Comparison of ENCODE assay signal across 1 cellular context in genomic region chr20:53712212-53712977, GRCh38.
TF ChIP-seq lines count a peak whose summit lies in the region.

No MANE protein-coding gene starts in this region.

TF ChIP-seq in HepG2, 621 proteins besides CTCF, POLR2A, EP300 and RAD21 (continued from another document and continues in another):
- no peak for TF ChIP-seq ARID4A (CRISPR knock-in tag; IDR thresholded peaks at IDR 0.05; ENCODE audit: borderline replicate concordance)
- TF ChIP-seq CEBPG (CRISPR knock-in tag; IDR thresholded peaks at IDR 0.05): peak; percentile 80
- no peak for TF ChIP-seq ZNF768 (CRISPR knock-in tag; IDR thresholded peaks at IDR 0.05)
- TF ChIP-seq ZNF580 (CRISPR knock-in tag; IDR thresholded peaks at IDR 0.05; ENCODE audit: borderline replicate concordance, low read depth): no peak
- TF ChIP-seq ATF6 (CRISPR knock-in tag; conservative IDR thresholded peaks at IDR 0.05): no peak
- TF ChIP-seq CREB1 (IDR thresholded peaks at IDR 0.05): peak; percentile 12; the same call in 1 of the 2 replicates
- peak; percentile 57; the same call in 1 of the 2 replicates for TF ChIP-seq CREB1 (CRISPR knock-in tag; IDR thresholded peaks at IDR 0.05)
- no peak for TF ChIP-seq GABPA (IDR thresholded peaks at IDR 0.05; ENCODE audit: low read depth, low read length)
- no peak for TF ChIP-seq GABPA (CRISPR knock-in tag; IDR thresholded peaks at IDR 0.05; ENCODE audit: low read depth)
- no peak for TF ChIP-seq NBN (conservative IDR thresholded peaks at IDR 0.05)
- peak; percentile 9 for TF ChIP-seq HNRNPK (IDR thresholded peaks at IDR 0.05; ENCODE audit: low read depth, low read length, poor library complexity, severe bottlenecking)
- no peak for TF ChIP-seq ZNF709 (CRISPR knock-in tag; IDR thresholded peaks at IDR 0.05)
- peak; percentile 89 for TF ChIP-seq CEBPB (IDR thresholded peaks at IDR 0.05; ENCODE audit: borderline replicate concordance, low read depth, low read length)
- TF ChIP-seq ZNF710 (CRISPR knock-in tag; IDR thresholded peaks at IDR 0.05; ENCODE audit: borderline replicate concordance): 0 out of 2 replicates have a peak, but pooled peaks have one; percentile 4
- TF ChIP-seq FLYWCH1 (CRISPR knock-in tag; IDR thresholded peaks at IDR 0.05): 0 out of 2 replicates have a peak, but pooled peaks have one; percentile 77
- no peak for TF ChIP-seq CC2D1A (CRISPR knock-in tag; IDR thresholded peaks at IDR 0.05)
- no peak for TF ChIP-seq ZNF891 (CRISPR knock-in tag; IDR thresholded peaks at IDR 0.05)
- TF ChIP-seq GLI4 (CRISPR knock-in tag; IDR thresholded peaks at IDR 0.05; ENCODE audit: borderline replicate concordance): no peak
- peak; percentile 57; the same call in 1 of the 2 replicates for TF ChIP-seq TARDBP (CRISPR knock-in tag; IDR thresholded peaks at IDR 0.05)
- 0 out of 2 replicates have a peak, but pooled peaks have one; percentile 3 for TF ChIP-seq SMC3 (IDR thresholded peaks at IDR 0.05; ENCODE audit: low read length)
- TF ChIP-seq ZNF121 (CRISPR knock-in tag; IDR thresholded peaks at IDR 0.05): no peak
- no peak for TF ChIP-seq ZNF781 (CRISPR knock-in tag; IDR thresholded peaks at IDR 0.05; ENCODE audit: borderline replicate concordance, not compliant biosample characterization)
- no peak for TF ChIP-seq ZNF737 (CRISPR knock-in tag; IDR thresholded peaks at IDR 0.05; ENCODE audit: borderline replicate concordance)
- peak; percentile 27; the same call in 1 of the 2 replicates for TF ChIP-seq ZNF646 (CRISPR knock-in tag; IDR thresholded peaks at IDR 0.05)
- TF ChIP-seq CSRNP2 (CRISPR knock-in tag; conservative IDR thresholded peaks at IDR 0.05; ENCODE audit: low read depth): no peak
- TF ChIP-seq ZBTB4 (CRISPR knock-in tag; IDR thresholded peaks at IDR 0.05; ENCODE audit: borderline replicate concordance): no peak
- no peak for TF ChIP-seq GLMP (CRISPR knock-in tag; IDR thresholded peaks at IDR 0.05; ENCODE audit: borderline replicate concordance)
- TF ChIP-seq CHCHD3 (CRISPR knock-in tag; IDR thresholded peaks at IDR 0.05): no peak
- TF ChIP-seq ZNF333 (CRISPR knock-in tag; IDR thresholded peaks at IDR 0.05; ENCODE audit: borderline replicate concordance): no peak
- TF ChIP-seq ZHX1 (CRISPR knock-in tag; IDR thresholded peaks at IDR 0.05; ENCODE audit: low read depth): 0 out of 2 replicates have a peak, but pooled peaks have one; percentile 55
